ENCODE assay signal across 10 cellular contexts in genomic region chr1:192579319-192579738, GRCh38. TPM values are rescaled to one million over a fixed set of nuclear protein-coding genes. Genes with fewer than 3 reads are reported as not detected.
DNase-seq lines count a peak whose midpoint lies in the region; ATAC-seq, FAIRE-seq and TF ChIP-seq lines count a peak whose summit lies in the region.
"Had no signal": no experiment of that assay in that cellular context is flagged by ENCODE, and none has a peak within 500 bp of the region (broad histone marks: within the 10 kb centered on the region; RNA-seq: fewer than 3 reads in every experiment).

No MANE protein-coding gene starts in this region.

- peak overlapping the region; percentile 11; the same call in 1 of the 2 replicates for H3K27ac ChIP-seq in GM23338 (ENCODE audit: low read depth)

- TF ChIP-seq CTCF in D721Med (IDR thresholded peaks at IDR 0.05; ENCODE audit: insufficient read depth, missing control alignments) = no peak
- TF ChIP-seq CTCF in GM23338 (conservative IDR thresholded peaks at IDR 0.05; ENCODE audit: low read depth in 2 of 2) = no peak

- H3K4me1 Mint-ChIP-seq in GM23338 (peaks cover 17% of the 10 kb centered on the region; the same call in 2 of the 3 replicates), memory B cell (peaks cover 11% of the 10 kb centered on the region)
- H3K4me1 Mint-ChIP-seq in activated CD8-positive, alpha-beta T cell treated with anti-CD3 and anti-CD28 coated beads, Interleukin-2, amount 10 ng/mL, durations not matched to agents 7 days and 5 days (ENCODE audit: low read depth) = peaks cover 56% of the 10 kb centered on the region

- H3K79me2 ChIP-seq in GM23338 (replicated peaks; ENCODE audit: insufficient read depth) = no peaks in the 10 kb centered on the region

- no peaks in the 10 kb centered on the region for H3K9me3 Mint-ChIP-seq in GM23338
- no peaks in the 10 kb centered on the region for H3K9me3 Mint-ChIP-seq in activated CD8-positive, alpha-beta T cell treated with anti-CD3 and anti-CD28 coated beads, Interleukin-2, amount 10 ng/mL, durations not matched to agents 7 days and 5 days (ENCODE audit: insufficient read depth)
- no peaks in the 10 kb centered on the region for H3K9me3 Mint-ChIP-seq in memory B cell

- no peak overlapping the region for H3K4me3 ChIP-seq in GM23338
- H3K4me3 ChIP-seq: pancreas had no signal

- no peaks in the 10 kb centered on the region for H3K9me2 ChIP-seq in GM23338 (ENCODE audit: insufficient read depth)

- H3K4me3 Mint-ChIP-seq in GM23338 = no peak overlapping the region
- peak overlapping the region; percentile 1 for H3K4me3 Mint-ChIP-seq in activated CD8-positive, alpha-beta T cell treated with anti-CD3 and anti-CD28 coated beads, Interleukin-2, amount 10 ng/mL, durations not matched to agents 7 days and 5 days
- no peak overlapping the region for H3K4me3 Mint-ChIP-seq in memory B cell

- peaks cover 7% of the 10 kb centered on the region; the same call in 1 of the 2 replicates for H3K4me1 ChIP-seq in GM23338 (ENCODE audit: insufficient read depth)

- ATAC-seq in GM23338 = peak; percentile 59
- peak; percentile 10 for ATAC-seq in activated CD8-positive, alpha-beta T cell treated with anti-CD3 and anti-CD28 coated beads, Interleukin-2, amount 10 ng/mL, durations not matched to agents 7 days and 5 days
- peak; percentile 19 for ATAC-seq in memory B cell (ENCODE audit: low read depth)
- ATAC-seq in GM21825 (IDR thresholded peaks at IDR 0.05; ENCODE audit: unreplicated experiment) = no peak
- ATAC-seq: pancreas had no signal

- DNase-seq in D721Med (ENCODE audit: insufficient read length, low spot score) (no peak), GM23338 (ENCODE audit: low spot score) (peak; percentile 24), memory B cell (ENCODE audit: low spot score in 2 of 2) (no peak), NCI-H187 (lab: John Stamatoyannopoulos, UW) (no peak), NCI-H345 treated with DMSO at 0.1 percent for 48 hours (lab: John Stamatoyannopoulos, UW; ENCODE audit: unreplicated experiment) (no peak), germinal center (ENCODE audit: low spot score) (no peak)
- DNase-seq in activated CD8-positive, alpha-beta T cell treated with anti-CD3 and anti-CD28 coated beads, Interleukin-2, amount 10 ng/mL, durations not matched to agents 7 days and 5 days = no peak
- DNase-seq: NCI-H146, pancreas had no signal

- no peak overlapping the region for H3K4me2 ChIP-seq in GM23338

- POLR2A ChIA-PET in activated CD8-positive, alpha-beta T cell treated with anti-CD3 and anti-CD28 coated beads, Interleukin-2, amount 10 ng/mL, durations not matched to agents 7 days and 5 days (lab: Charles Lee) = interaction anchor here (0.8 to 1.6 kb wide), 3 partner anchors 9 to 62 kb away, joined by 3 to 7 read pairs (median 6); no protein-coding TSS in a partner anchor

- H3K27me3 ChIP-seq in GM23338 (ENCODE audit: insufficient read depth) = no peaks in the 10 kb centered on the region
- H3K27me3 ChIP-seq: pancreas had no signal

- H3K36me3 ChIP-seq in GM23338 (ENCODE audit: insufficient read depth) = no peaks in the 10 kb centered on the region
- H3K36me3 ChIP-seq: pancreas had no signal

- H2AFZ ChIP-seq in GM23338 = peak overlapping the region; percentile 69

- H3K27me3 Mint-ChIP-seq in GM23338 (ENCODE audit: insufficient read depth, low read depth, poor library complexity) (no peaks in the 10 kb centered on the region), memory B cell (no peaks in the 10 kb centered on the region)
- H3K27me3 Mint-ChIP-seq in activated CD8-positive, alpha-beta T cell treated with anti-CD3 and anti-CD28 coated beads, Interleukin-2, amount 10 ng/mL, durations not matched to agents 7 days and 5 days (ENCODE audit: low read depth) = peaks cover 2% of the 10 kb centered on the region

- peak; percentile 38 for FAIRE-seq in D721Med (lab: Jason Lieb, UNC)

- CTCF ChIA-PET in activated CD8-positive, alpha-beta T cell treated with anti-CD3 and anti-CD28 coated beads, Interleukin-2, amount 10 ng/mL, durations not matched to agents 7 days and 5 days (lab: Charles Lee) = interaction anchor here (0.6 to 7.8 kb wide), 17 partner anchors 8 to 104 kb away, joined by 3 to 120 read pairs (median 4); no protein-coding TSS in a partner anchor

- no peaks in the 10 kb centered on the region for H4K20me1 ChIP-seq in GM23338 (replicated peaks; ENCODE audit: insufficient read depth)

- H3K36me3 Mint-ChIP-seq in GM23338 (ENCODE audit: low read depth) (no peaks in the 10 kb centered on the region), memory B cell (no peaks in the 10 kb centered on the region)
- H3K36me3 Mint-ChIP-seq in activated CD8-positive, alpha-beta T cell treated with anti-CD3 and anti-CD28 coated beads, Interleukin-2, amount 10 ng/mL, durations not matched to agents 7 days and 5 days (ENCODE audit: low read depth) = peaks cover 22% of the 10 kb centered on the region

- H3F3A ChIP-seq in GM23338 (replicated peaks; ENCODE audit: low read depth) = no peaks in the 10 kb centered on the region

- H3K27ac Mint-ChIP-seq in GM23338 = peak overlapping the region; percentile 33; the same call in 1 of the 2 replicates
- no peak overlapping the region for H3K27ac Mint-ChIP-seq in activated CD8-positive, alpha-beta T cell treated with anti-CD3 and anti-CD28 coated beads, Interleukin-2, amount 10 ng/mL, durations not matched to agents 7 days and 5 days
- H3K27ac Mint-ChIP-seq in memory B cell = peak overlapping the region; percentile 97

TF ChIP-seq in GM23338, 12 proteins besides CTCF, POLR2A, EP300 and RAD21:
- TF ChIP-seq CREB1 (CRISPR knock-in tag; IDR thresholded peaks at IDR 0.05; ENCODE audit: low read depth) (no peak), EZH2 (IDR thresholded peaks at IDR 0.05; ENCODE audit: low read depth, unreplicated experiment) (no peak)

RNA-seq across cellular contexts. Expression of gene RGS1, which starts 3.8 kb away (rescaled TPM):
- not detected in 2 replicates for total RNA-seq in GM23338 (2014; rRNA removed; shearing (Covaris generic))
- not detected in 2 replicates for polyA plus RNA-seq in GM23338 (2016; fragmentation: Nextera tagmentation; extraction: Ambion mirVana)
- total RNA-seq in activated CD8-positive, alpha-beta T cell treated with anti-CD3 and anti-CD28 coated beads, Interleukin-2, amount 10 ng/mL, durations not matched to agents 7 days and 5 days = 10 to 100 TPM; 13.8 to 15.7 TPM

RNA-seq across cellular contexts. Expression of gene RGS13, which starts 56.6 kb away (rescaled TPM):
- total RNA-seq in GM23338 (2014; rRNA removed; shearing (Covaris generic)) = not detected in 2 replicates
- not detected in 2 replicates for polyA plus RNA-seq in GM23338 (2016; fragmentation: Nextera tagmentation; extraction: Ambion mirVana)
- total RNA-seq in activated CD8-positive, alpha-beta T cell treated with anti-CD3 and anti-CD28 coated beads, Interleukin-2, amount 10 ng/mL, durations not matched to agents 7 days and 5 days = not detected

Comparison
In these comparisons a context has a peak if more than half of its experiments do, and no peak if none do; other contexts are left out.
1. RNA of gene RGS1, which starts 3.8 kb away (total RNA-seq): 13.8 to 15.7 TPM in activated CD8-positive, alpha-beta T cell treated with anti-CD3 and anti-CD28 coated beads, Interleukin-2, amount 10 ng/mL, durations not matched to agents 7 days and 5 days; not detected in GM23338; every median in the first group is over 10 times any median in the second.